Comparison of ENCODE assay signal across 9 cellular contexts in genomic region chr11:61173456-61173855, GRCh38. TPM values are rescaled to one million over a fixed set of nuclear protein-coding genes. Genes with fewer than 3 reads are reported as not detected.
DNase-seq lines count a peak whose midpoint lies in the region; ATAC-seq and TF ChIP-seq lines count a peak whose summit lies in the region.
"Had no signal": no experiment of that assay in that cellular context is flagged by ENCODE, and none has a peak within 500 bp of the region (broad histone marks: within the 10 kb centered on the region; RNA-seq: fewer than 3 reads in every experiment).

No MANE protein-coding gene starts in this region.

- no peaks in the 10 kb centered on the region for H3K79me1 ChIP-seq in H9 (ENCODE audit: insufficient read depth, low read depth, low read length, poor library complexity, severe bottlenecking)

- no peak for ATAC-seq in left cardiac atrium

- WGBS in H9 (ENCODE audit: extremely low coverage, insufficient read length, low lambda C conversion rate), result no CpG with 5 or more reads among the region's 4 CpGs

- no peak overlapping the region for H2BK120ac ChIP-seq in H9 (ENCODE audit: low read depth, low read length, poor library complexity, severe bottlenecking)

- H3K9ac ChIP-seq in adipocyte (ENCODE audit: low read length) (no peak overlapping the region), H9 (ENCODE audit: extremely low read depth, insufficient read length, low read length) (no peak overlapping the region)

- no peak overlapping the region for H3K4ac ChIP-seq in H9 (ENCODE audit: low read depth, low read length)

- H3K4me3 ChIP-seq in adipocyte (ENCODE audit: low read length) (no peak overlapping the region), vagina (no peak overlapping the region)

- H3K4me3 Mint-ChIP-seq in osteocyte (ENCODE audit: unreplicated experiment) (no peak overlapping the region), H9 (no peak overlapping the region)

- H3K36me3 Mint-ChIP-seq in osteocyte (ENCODE audit: unreplicated experiment), result no peaks in the 10 kb centered on the region
- no peaks in the 10 kb centered on the region; a peak in 1 of 7 replicates for H3K36me3 Mint-ChIP-seq in H9 (ENCODE audit: insufficient read depth in 1 of 3, low read depth in 3 of 3)

- no peaks in the 10 kb centered on the region for H3K4me1 Mint-ChIP-seq in osteocyte (ENCODE audit: unreplicated experiment)
- no peaks in the 10 kb centered on the region for H3K4me1 Mint-ChIP-seq in H9

- H3K9me3 Mint-ChIP-seq in osteocyte (ENCODE audit: unreplicated experiment), result no peaks in the 10 kb centered on the region
- H3K9me3 Mint-ChIP-seq in H9, result peaks cover 2 to 4% of the 10 kb centered on the region in 2 experiments; a peak in 2 of 5 replicates

- peaks cover 59% of the 10 kb centered on the region for H3K27me3 Mint-ChIP-seq in osteocyte (ENCODE audit: unreplicated experiment)
- peaks cover 32% of the 10 kb centered on the region for H3K27me3 Mint-ChIP-seq in H9 (ENCODE audit: low read depth)

- no peaks in the 10 kb centered on the region for H3K23me2 ChIP-seq in H9 (ENCODE audit: insufficient read length, low read depth, low read length, poor library complexity, severe bottlenecking)

- no peak overlapping the region for H2BK20ac ChIP-seq in H9 (ENCODE audit: low read depth, low read length, poor library complexity, severe bottlenecking)

- H3K27me3 ChIP-seq in adipocyte (replicated peaks; ENCODE audit: control insufficient read depth, insufficient read depth, low read length) (peaks cover 70% of the 10 kb centered on the region), vagina (no peaks in the 10 kb centered on the region), H9 (ENCODE audit: insufficient read depth, low read length) (no peaks in the 10 kb centered on the region)

- intact Hi-C loops in left cardiac atrium (cut with DNase I), result no loop called here
- intact Hi-C loops in vagina (cut with DNase I), result no loop called here

- TF ChIP-seq CTCF in LNCAP (IDR thresholded peaks at IDR 0.05), result peak; percentile 54
- TF ChIP-seq CTCF in osteocyte (IDR thresholded peaks at IDR 0.05), result peak; percentile 9
- no peak for TF ChIP-seq CTCF in vagina (IDR thresholded peaks at IDR 0.05)
- no peak for TF ChIP-seq CTCF in H9 (conservative IDR thresholded peaks at IDR 0.05)

- no peak overlapping the region for H2BK15ac ChIP-seq in H9 (ENCODE audit: low read depth, low read length)

- no peak overlapping the region for H2AFZ ChIP-seq in H9 (ENCODE audit: low read length)

- H3T11ph ChIP-seq in H9 (ENCODE audit: low read length), result no peak overlapping the region

- no peak overlapping the region for H3K18ac ChIP-seq in H9 (ENCODE audit: insufficient read length, low read depth, low read length)

- H2AK5ac ChIP-seq in H9 (ENCODE audit: insufficient read length, low read length), result no peak overlapping the region

- H4K8ac ChIP-seq in H9 (replicated peaks; ENCODE audit: insufficient read length, low read depth, low read length), result no peak overlapping the region

- H3K27ac ChIP-seq in vagina (no peak overlapping the region), H9 (ENCODE audit: insufficient read length, low read depth, low read length) (no peak overlapping the region)

- no peaks in the 10 kb centered on the region for H3K36me3 ChIP-seq in adipocyte (ENCODE audit: control insufficient read depth, insufficient read depth, low read length, severe bottlenecking)
- no peaks in the 10 kb centered on the region for H3K36me3 ChIP-seq in vagina

- no peak overlapping the region for H2BK5ac ChIP-seq in H9 (ENCODE audit: insufficient read length, low read length)

- TF ChIP-seq POLR2A in vagina (IDR thresholded peaks at IDR 0.05), result no peak

- no peak overlapping the region for H2BK12ac ChIP-seq in H9 (ENCODE audit: insufficient read length, low read depth, low read length)

- H3K14ac ChIP-seq in H9 (ENCODE audit: insufficient read depth, low read length), result no peak overlapping the region

- no peak overlapping the region for H3K56ac ChIP-seq in H9 (ENCODE audit: insufficient read length, low read depth, low read length)

- DNase-seq in Daoy (ENCODE audit: low read depth), result peak; percentile 29
- peak; percentile 33 for DNase-seq in adipocyte (ENCODE audit: low read depth)
- DNase-seq in osteocyte (ENCODE audit: extremely low spot score, unreplicated experiment), result no peak
- no peak for DNase-seq in left cardiac atrium
- DNase-seq in vagina (ENCODE audit: extremely low spot score in 2 of 2), result no peak
- DNase-seq in H9, result no peak
- DNase-seq: occipital lobe had no signal

- no peak overlapping the region for H3K23ac ChIP-seq in H9 (ENCODE audit: insufficient read length, low read depth, low read length)

- H3K4me2 ChIP-seq in H9 (ENCODE audit: insufficient read depth, insufficient read length, low read length), result no peak overlapping the region

- H3K4me1 ChIP-seq in adipocyte (ENCODE audit: control insufficient read depth, insufficient read depth, low read length) (no peaks in the 10 kb centered on the region), vagina (no peaks in the 10 kb centered on the region), H9 (ENCODE audit: insufficient read depth, low read length) (no peaks in the 10 kb centered on the region)

- H3K27ac Mint-ChIP-seq in osteocyte (ENCODE audit: unreplicated experiment), result no peak overlapping the region
- H3K27ac Mint-ChIP-seq in H9, result no peak overlapping the region

- H3K9me3 ChIP-seq in adipocyte (ENCODE audit: control insufficient read depth, low read length) (peaks cover 4% of the 10 kb centered on the region), vagina (no peaks in the 10 kb centered on the region), H9 (ENCODE audit: control insufficient read depth, low read depth, low read length) (no peaks in the 10 kb centered on the region)

- H4K5ac ChIP-seq in H9 (ENCODE audit: insufficient read length, low read depth, low read length), result no peak overlapping the region

- no peaks in the 10 kb centered on the region for H3K79me2 ChIP-seq in H9 (ENCODE audit: insufficient read depth, low read length)

- no peak overlapping the region for H4K91ac ChIP-seq in H9 (ENCODE audit: insufficient read length, low read depth, low read length)

- no peaks in the 10 kb centered on the region for H4K20me1 ChIP-seq in H9 (ENCODE audit: control insufficient read depth, insufficient read depth, insufficient read length)

RNA-seq across cellular contexts. Expression of gene VPS37C, which starts 12.2 kb away (rescaled TPM):
- 7.8 and 11.5 TPM in 2 replicates for total RNA-seq in Daoy (2014; rRNA removed; shearing (Covaris generic))
- 19.6 and 21.2 TPM in 2 replicates for total RNA-seq in osteocyte
- total RNA-seq in left cardiac atrium, result 10 to 100 TPM; 18.6 to 23.1 TPM
- total RNA-seq in vagina, result 15.7 TPM
- total RNA-seq in H9 (2021), result 17.3 and 19.0 TPM in 2 replicates

RNA-seq across cellular contexts. Expression of gene PGA3, which starts 29.9 kb away (rescaled TPM):
- total RNA-seq in Daoy (2014; rRNA removed; shearing (Covaris generic)), result not detected in 2 replicates
- total RNA-seq in osteocyte (not detected in 2 replicates), left cardiac atrium (1 to 10 TPM in 1 of 2 donors, under 1 TPM in 1; 0.97 to 3.6 TPM), vagina (2.5 TPM), H9 (2021) (not detected in 2 replicates)
- total RNA-seq: H1 had no signal

RNA-seq across cellular contexts. Expression of gene PGA4, which starts 48.7 kb away (rescaled TPM):
- total RNA-seq in Daoy (2014; rRNA removed; shearing (Covaris generic)), result not detected in 2 replicates
- total RNA-seq in osteocyte (not detected in 2 replicates), left cardiac atrium (1 to 10 TPM in 1 of 2 donors, under 1 TPM in 1; 0.41 to 3.0 TPM), vagina (7.6 TPM), H9 (2021) (not detected in 2 replicates)
- total RNA-seq: H1 had no signal

Comparison
In these comparisons a context has a peak if more than half of its experiments do, and no peak if none do; other contexts are left out.
1. DNase-seq: peak in Daoy (single experiment) and adipocyte (single experiment); none in osteocyte (single experiment), left cardiac atrium (single experiment), vagina (0 of 2) and H9 (single experiment).
2. CTCF ChIP-seq: peak in LNCAP (single experiment) and osteocyte (single experiment); none in vagina (0 of 3) and H9 (single experiment).